ENCODE assay signal across 8 cellular contexts in genomic region chr17:2054740-2055493, GRCh38. TPM values are rescaled to one million over a fixed set of nuclear protein-coding genes. Genes with fewer than 3 reads are reported as not detected.
DNase-seq lines count a peak whose midpoint lies in the region; ATAC-seq and TF ChIP-seq lines count a peak whose summit lies in the region.

TSS of gene HIC1 (plus strand) at chr17:2055103. CDS start at chr17:2056691, 1,588 bp downstream.

- TF ChIP-seq CTCF in Caco-2 (IDR thresholded peaks at IDR 0.05; ENCODE audit: insufficient read depth in 1 of 2, low read depth in 1 of 2, low read length in 1 of 2, severe bottlenecking in 1 of 2, unreplicated experiment in 1 of 2) (peak; percentile 63 to 96), WERI-Rb-1 (IDR thresholded peaks at IDR 0.05; ENCODE audit: low read depth, low read length) (peak; percentile 88)

- ATAC-seq in GM21619 (IDR thresholded peaks at IDR 0.05; ENCODE audit: unreplicated experiment), result peak; percentile 22

- intact Hi-C loops in Caco-2 (cut with micrococcal nuclease; ENCODE audit: unreplicated experiment), result loop anchor here (5.0 to 10.0 kb wide), 3 partner anchors 117 to 297 kb away; no protein-coding TSS in a partner anchor

- H3K36me3 ChIP-seq in Caco-2 (ENCODE audit: control insufficient read depth, insufficient read depth, low read length), result no peaks in the 10 kb centered on the region
- H3K36me3 ChIP-seq in WERI-Rb-1, result no peaks in the 10 kb centered on the region
- H3K36me3 ChIP-seq in iPS-20b (ENCODE audit: insufficient read depth, low read depth, low read length), result no peaks in the 10 kb centered on the region

- in situ Hi-C loops in T47D (cut with HindIII; ENCODE audit: low pct_unique_long_range_greater_than_20kb, low sequenced_read_pairs), result no loop called here

- DNase-seq in Caco-2 (peak; percentile 65 to 88), NCI-H1105 (lab: John Stamatoyannopoulos, UW) (peak; percentile 19), WERI-Rb-1 (peak; percentile 62), T47D (ENCODE audit: low read depth in 1 of 2, low spot score in 1 of 2) (peak; percentile 48 to 96), NCI-H187 treated with DMSO at 0.1 percent for 48 hours (lab: John Stamatoyannopoulos, UW) (no peak)

- peak within 1 kb of the TSS; percentile 73 for H3K4me3 ChIP-seq in Caco-2 (ENCODE audit: low read depth, low read length)
- peak within 1 kb of the TSS; percentile 59 for H3K4me3 ChIP-seq in WERI-Rb-1 (ENCODE audit: low read depth, low read length)
- H3K4me3 ChIP-seq in iPS-20b (ENCODE audit: low read length), result peak within 1 kb of the TSS; percentile 50; the same call in 1 of the 2 replicates
- H3K4me3 ChIP-seq in skin epidermis, result peak within 1 kb of the TSS; percentile 26 to 67 (median 57)

- no peaks in the 10 kb centered on the region for H3K9me3 Mint-ChIP-seq in Caco-2 (ENCODE audit: unreplicated experiment)

- H3K27ac ChIP-seq in WERI-Rb-1, result no peak within 1 kb of the TSS
- H3K27ac ChIP-seq in iPS-20b (ENCODE audit: low read length), result no peak within 1 kb of the TSS
- peak within 1 kb of the TSS; percentile 23 to 94 (median 83) for H3K27ac ChIP-seq in skin epidermis

- H3K9ac ChIP-seq in iPS-20b (ENCODE audit: low read depth, low read length), result no peak within 1 kb of the TSS

- no TSS peak for BruUV-seq in Caco-2 (replicated peaks; lab: Mats Ljungman, UMichigan)

- CTCF ChIA-PET in Caco-2 (lab: Charles Lee), result interaction anchor here (0.5 to 3.7 kb wide), 18 partner anchors 9 to 733 kb away, joined by 3 to 57 read pairs (median 3); no protein-coding TSS in a partner anchor

- peak within 1 kb of the TSS; percentile 76 for H3K4me3 Mint-ChIP-seq in Caco-2 (ENCODE audit: unreplicated experiment)

- no peak within 1 kb of the TSS for H3K27ac Mint-ChIP-seq in Caco-2 (ENCODE audit: unreplicated experiment)

- H3K4me1 Mint-ChIP-seq in Caco-2 (ENCODE audit: low read depth, unreplicated experiment), result no peaks in the 10 kb centered on the region

- peaks cover 12% of the 10 kb centered on the region for H3K27me3 Mint-ChIP-seq in Caco-2 (ENCODE audit: insufficient read depth, unreplicated experiment)

- POLR2A ChIA-PET in Caco-2 (lab: Charles Lee), result interaction anchor here (0.5 to 0.8 kb wide), 2 partner anchors 281 to 289 kb away, joined by 3 read pairs; partner anchors contain the start of gene TSR1

- H3K27me3 ChIP-seq in Caco-2 (replicated peaks; ENCODE audit: control insufficient read depth, insufficient read depth, low read length) (no peaks in the 10 kb centered on the region), WERI-Rb-1 (ENCODE audit: insufficient read depth, low read depth, severe bottlenecking) (peaks cover 16% of the 10 kb centered on the region), iPS-20b (ENCODE audit: insufficient read depth, low read length) (peaks cover 88% of the 10 kb centered on the region)

- H3K4me1 ChIP-seq in Caco-2 (peaks cover 5% of the 10 kb centered on the region), iPS-20b (ENCODE audit: insufficient read depth, low read length) (no peaks in the 10 kb centered on the region; the same call in 1 of the 2 replicates)

- H3K36me3 Mint-ChIP-seq in Caco-2 (ENCODE audit: insufficient read depth, unreplicated experiment), result peaks cover 23% of the 10 kb centered on the region

- H3K9me3 ChIP-seq in Caco-2 (no peaks in the 10 kb centered on the region), WERI-Rb-1 (ENCODE audit: severe bottlenecking) (no peaks in the 10 kb centered on the region), iPS-20b (ENCODE audit: insufficient read depth, low read depth, low read length) (no peaks in the 10 kb centered on the region)

RNA-seq across cellular contexts. Expression of gene HIC1, which starts in this region (rescaled TPM):
- total RNA-seq in Caco-2 (2022), result 0.59 and 1.8 TPM in 2 replicates

Comparison
In these comparisons a context has a peak if more than half of its experiments do, and no peak if none do; other contexts are left out.
1. H3K27ac ChIP-seq: peak in skin epidermis (21 of 21); none in WERI-Rb-1 (single experiment) and iPS-20b (single experiment).
2. Peak in every context shown above with its lines, with median percentiles within 50 percentile points of each other: H3K4me3 ChIP-seq.